ENCODE assay signal across 15 cellular contexts in genomic region chr2:199646439-199646838, GRCh38.
DNase-seq lines count a peak whose midpoint lies in the region; ATAC-seq, FAIRE-seq and TF ChIP-seq lines count a peak whose summit lies in the region.
"Had no signal": no experiment of that assay in that cellular context is flagged by ENCODE, and none has a peak within 500 bp of the region (broad histone marks: within the 10 kb centered on the region; RNA-seq: fewer than 3 reads in every experiment).

No MANE protein-coding gene starts in this region.

- ATAC-seq in GM18519 (IDR thresholded peaks at IDR 0.05; ENCODE audit: low FRiP score, unreplicated experiment) (peak; percentile 88), GM21447 (IDR thresholded peaks at IDR 0.05; ENCODE audit: unreplicated experiment) (peak; percentile 86), HG02981 (IDR thresholded peaks at IDR 0.05; ENCODE audit: unreplicated experiment) (peak; percentile 81), HG03565 (IDR thresholded peaks at IDR 0.05; ENCODE audit: unreplicated experiment) (peak; percentile 83)
- ATAC-seq: activated naive CD8-positive, alpha-beta T cell treated with anti-CD3 and anti-CD28 coated beads, Interleukin-2, amount 50 U/mL, for 24 hours; HepG2; Right ventricle myocardium inferior had no signal

- TF ChIP-seq POLR2A in GM12891 (IDR thresholded peaks at IDR 0.05; ENCODE audit: low read depth, low read length) = no peak

- no peak for FAIRE-seq in GM12891 (lab: Jason Lieb, UNC)
- FAIRE-seq: G401.6, HepG2 had no signal

- no peak for DNase-seq in GM12891 (ENCODE audit: insufficient read length, low spot score)
- DNase-seq in medulla oblongata (ENCODE audit: extremely low spot score) = no peak
- no peak for DNase-seq in NCI-H1436 (lab: John Stamatoyannopoulos, UW)
- DNase-seq in NCI-H2029 treated with DMSO at 0.1 percent for 48 hours (lab: John Stamatoyannopoulos, UW) = no peak
- DNase-seq: activated naive CD8-positive, alpha-beta T cell treated with anti-CD3 and anti-CD28 coated beads, Interleukin-2, amount 50 U/mL, for 24 hours; cortex of kidney; NCI-H1417 treated with DMSO at 0.1 percent for 48 hours; NCI-H774 had no signal

TF ChIP-seq in GM12891, 5 proteins besides CTCF, POLR2A, EP300 and RAD21:
- no peak for TF ChIP-seq SPI1 (IDR thresholded peaks at IDR 0.05; ENCODE audit: low read depth, low read length)
- TF ChIP-seq POLR2AphosphoS5 (IDR thresholded peaks at IDR 0.05; ENCODE audit: low read depth, low read length) = no peak
- no peak for TF ChIP-seq POU2F2 (IDR thresholded peaks at IDR 0.05; ENCODE audit: low read depth, low read length)
- no peak for TF ChIP-seq PAX5 (IDR thresholded peaks at IDR 0.05; ENCODE audit: insufficient read depth, low read length, severe bottlenecking)
- no peak for TF ChIP-seq TAF1 (IDR thresholded peaks at IDR 0.05; ENCODE audit: low read depth, low read length)
